In the genomic region with DNA sequence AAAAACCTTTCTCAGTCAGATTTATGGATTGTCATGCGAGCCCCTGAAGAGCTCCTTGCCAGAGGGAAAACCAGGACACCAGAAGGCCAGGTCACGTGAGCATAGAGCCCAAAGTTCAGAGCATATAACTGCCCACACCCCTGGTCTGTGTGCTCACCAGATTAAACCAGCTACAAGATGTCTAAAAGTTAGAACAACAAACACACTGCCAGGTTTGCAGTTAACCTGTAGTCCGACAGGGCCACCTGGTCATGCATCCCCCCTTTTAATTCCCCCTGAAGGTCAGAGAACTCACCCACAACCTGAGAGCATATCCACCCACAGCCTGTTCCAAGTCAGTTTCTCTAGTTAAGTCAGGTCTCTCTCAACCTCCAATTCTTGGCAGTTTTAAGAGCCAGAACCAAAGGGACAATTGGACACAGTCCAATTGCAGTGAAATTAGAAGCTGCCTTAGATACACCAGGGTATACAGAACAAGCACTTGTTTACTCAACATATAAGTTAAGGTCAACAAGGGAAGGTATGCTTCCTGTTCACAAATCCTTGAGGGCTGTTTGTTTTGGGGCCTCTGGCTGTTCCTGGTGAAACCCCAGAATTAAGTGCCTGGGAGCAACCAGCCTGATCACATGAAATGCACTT, we compare ENCODE assay signal across 20 cellular contexts.
DNase-seq lines count a peak whose midpoint lies in the region; ATAC-seq and TF ChIP-seq lines count a peak whose summit lies in the region.
"Had no signal": no experiment of that assay in that cellular context is flagged by ENCODE, and none has a peak within 500 bp of the region (broad histone marks: within the 10 kb centered on the region; RNA-seq: fewer than 3 reads in every experiment).

No MANE protein-coding gene starts in this region.

- H3K4me3 ChIP-seq in mammary epithelial cell (replicated peaks in 1 of 3; ENCODE audit: insufficient read depth in 1 of 3, low read depth in 2 of 3, low read length in 3 of 3) (no peak overlapping the region), upper lobe of right lung (no peak overlapping the region), ascending aorta (no peak overlapping the region)
- H3K4me3 ChIP-seq: uterus had no signal

- dilution Hi-C loops in mammary epithelial cell (cut with HindIII; ENCODE audit: low sequenced_read_pairs), result no loop called here

- no peak overlapping the region for H3K4me2 ChIP-seq in mammary epithelial cell (ENCODE audit: insufficient read depth, low read depth, low read length)

- H3K27me3 ChIP-seq in mammary epithelial cell (ENCODE audit: insufficient read depth, low read length) (no peaks in the 10 kb centered on the region), upper lobe of right lung (no peaks in the 10 kb centered on the region), ascending aorta (no peaks in the 10 kb centered on the region)
- H3K27me3 ChIP-seq: brain microvascular endothelial cell, uterus had no signal

- no TSS peak for BruUV-seq in MCF 10A (replicated peaks; lab: Mats Ljungman, UMichigan)
- no TSS peak for BruUV-seq in mammary epithelial cell (replicated peaks; lab: Mats Ljungman, UMichigan)

- H3K9me3 ChIP-seq in mammary epithelial cell (replicated peaks; ENCODE audit: insufficient read depth, low read length), result peaks cover 2% of the 10 kb centered on the region
- no peaks in the 10 kb centered on the region for H3K9me3 ChIP-seq in upper lobe of right lung
- H3K9me3 ChIP-seq in ascending aorta, result no peaks in the 10 kb centered on the region
- H3K9me3 ChIP-seq: uterus had no signal

- 70% methylated on average over 2 of the region's 3 CpGs for WGBS in mammary epithelial cell (ENCODE audit: low coverage, missing lambda C conversion rate)

- H3K36me3 ChIP-seq in mammary epithelial cell (ENCODE audit: insufficient read depth, low read length), result no peaks in the 10 kb centered on the region
- H3K36me3 ChIP-seq in upper lobe of right lung, result no peaks in the 10 kb centered on the region
- no peaks in the 10 kb centered on the region for H3K36me3 ChIP-seq in ascending aorta
- H3K36me3 ChIP-seq: brain microvascular endothelial cell, uterus had no signal

- no peak overlapping the region for H3K4me3 Mint-ChIP-seq in MCF 10A (ENCODE audit: unreplicated experiment)
- peak overlapping the region; percentile 49 for H3K4me3 Mint-ChIP-seq in type B pancreatic cell
- H3K4me3 Mint-ChIP-seq in progenitor cell of endocrine pancreas (ENCODE audit: low read depth), result no peak overlapping the region
- H3K4me3 Mint-ChIP-seq: activated CD4-positive, alpha-beta memory T cell treated with anti-CD3 and anti-CD28 coated beads for 36 hours; activated naive CD4-positive, alpha-beta T cell treated with anti-CD3 and anti-CD28 coated beads, Interleukin-2, amount 50 U/mL, for 24 hours; activated T-cell treated with anti-CD3 and anti-CD28 coated beads, Interleukin-2, amount 50 U/mL, for 4 hours; CD14-positive monocyte had no signal

- no peaks in the 10 kb centered on the region for H3K9me3 Mint-ChIP-seq in MCF 10A (ENCODE audit: unreplicated experiment)
- H3K9me3 Mint-ChIP-seq in type B pancreatic cell, result peaks cover 4% of the 10 kb centered on the region
- H3K9me3 Mint-ChIP-seq in progenitor cell of endocrine pancreas (ENCODE audit: low read depth), result no peaks in the 10 kb centered on the region
- H3K9me3 Mint-ChIP-seq: activated CD4-positive, alpha-beta memory T cell treated with anti-CD3 and anti-CD28 coated beads for 36 hours; activated naive CD4-positive, alpha-beta T cell treated with anti-CD3 and anti-CD28 coated beads, Interleukin-2, amount 50 U/mL, for 24 hours; activated T-cell treated with anti-CD3 and anti-CD28 coated beads, Interleukin-2, amount 50 U/mL, for 4 hours had no signal

- peak; percentile 16 for DNase-seq in MCF 10A (ENCODE audit: unreplicated experiment)
- no peak for DNase-seq in mammary epithelial cell
- DNase-seq in NCI-H2196 treated with DMSO at 0.1 percent for 48 hours (lab: John Stamatoyannopoulos, UW; ENCODE audit: unreplicated experiment), result peak; percentile 23
- DNase-seq in left kidney (ENCODE audit: low read depth, low spot score), result peak; percentile 52
- no peak for DNase-seq in type B pancreatic cell (ENCODE audit: extremely low spot score, unreplicated experiment)
- no peak for DNase-seq in upper lobe of right lung
- no peak for DNase-seq in progenitor cell of endocrine pancreas (ENCODE audit: low spot score, unreplicated experiment)
- no peak for DNase-seq in ascending aorta (ENCODE audit: low spot score in 2 of 2)
- DNase-seq: activated CD4-positive, alpha-beta memory T cell treated with anti-CD3 and anti-CD28 coated beads for 36 hours; activated T-cell treated with anti-CD3 and anti-CD28 coated beads, Interleukin-2, amount 50 U/mL, for 4 hours; brain microvascular endothelial cell; KG1; NCI-H1436; stimulated activated CD4-positive, alpha-beta T cell treated with anti-CD3 and anti-CD28 coated beads, Interleukin-12 subunit alpha, Interleukin-12 subunit beta, amount 100 ng/mL, for 4 hours; stimulated activated naive CD4-positive, alpha-beta T cell treated with Interleukin-2 at 50 U/mL for 16 hours; uterus had no signal

- no peak for ATAC-seq in upper lobe of right lung
- ATAC-seq: activated T-cell treated with anti-CD3 and anti-CD28 coated beads, Interleukin-2, amount 50 U/mL, for 4 hours; SK-N-SH treated with all-trans-retinoic acid at 6 μM for 48 hours had no signal

- H3K27me3 Mint-ChIP-seq in MCF 10A (ENCODE audit: insufficient read depth, unreplicated experiment) (no peaks in the 10 kb centered on the region), type B pancreatic cell (no peaks in the 10 kb centered on the region), progenitor cell of endocrine pancreas (no peaks in the 10 kb centered on the region)
- H3K27me3 Mint-ChIP-seq: activated CD4-positive, alpha-beta memory T cell treated with anti-CD3 and anti-CD28 coated beads for 36 hours; activated naive CD4-positive, alpha-beta T cell treated with anti-CD3 and anti-CD28 coated beads, Interleukin-2, amount 50 U/mL, for 24 hours had no signal

- in situ Hi-C loops in mammary epithelial cell (cut with MboI; ENCODE audit: low sequenced_read_pairs in 2 of 2), result no loop called here

- CTCF ChIA-PET in MCF 10A (lab: Yijun Ruan, JAX), result no interaction called here
- CTCF ChIA-PET in mammary epithelial cell (lab: Charles Lee; ENCODE audit: low non-redundant PET), result no interaction called here

- no peak overlapping the region for H3K27ac ChIP-seq in mammary epithelial cell (ENCODE audit: insufficient read depth, low read depth, low read length)
- H3K27ac ChIP-seq in upper lobe of right lung, result no peak overlapping the region
- no peak overlapping the region for H3K27ac ChIP-seq in ascending aorta
- H3K27ac ChIP-seq: brain microvascular endothelial cell, parathyroid adenoma, uterus had no signal

- peaks cover 6% of the 10 kb centered on the region for H3K4me1 Mint-ChIP-seq in MCF 10A (ENCODE audit: insufficient read depth, unreplicated experiment)
- H3K4me1 Mint-ChIP-seq in type B pancreatic cell (ENCODE audit: unreplicated experiment), result peaks cover 17% of the 10 kb centered on the region
- peaks cover 16% of the 10 kb centered on the region for H3K4me1 Mint-ChIP-seq in progenitor cell of endocrine pancreas (ENCODE audit: low read depth)
- H3K4me1 Mint-ChIP-seq: activated naive CD4-positive, alpha-beta T cell treated with anti-CD3 and anti-CD28 coated beads, Interleukin-2, amount 50 U/mL, for 24 hours; CD14-positive monocyte had no signal

- TF ChIP-seq CTCF in MCF 10A (IDR thresholded peaks at IDR 0.05; ENCODE audit: unreplicated experiment), result no peak
- no peak for TF ChIP-seq CTCF in mammary epithelial cell (conservative IDR thresholded peaks at IDR 0.05 in 1 of 2, IDR thresholded peaks at IDR 0.05 in 1 of 2; ENCODE audit: extremely low read depth in 1 of 2, insufficient read depth in 1 of 2, low read depth in 1 of 2, low read length in 2 of 2)
- TF ChIP-seq CTCF in type B pancreatic cell (conservative IDR thresholded peaks at IDR 0.05), result no peak
- TF ChIP-seq CTCF in upper lobe of right lung (IDR thresholded peaks at IDR 0.05), result no peak
- no peak for TF ChIP-seq CTCF in progenitor cell of endocrine pancreas (IDR thresholded peaks at IDR 0.05; ENCODE audit: unreplicated experiment)
- TF ChIP-seq CTCF in ascending aorta (IDR thresholded peaks at IDR 0.05), result no peak

- no peak overlapping the region for H2AFZ ChIP-seq in mammary epithelial cell (ENCODE audit: low read depth, low read length)
- H2AFZ ChIP-seq: parathyroid adenoma had no signal

- no peaks in the 10 kb centered on the region for H3K79me2 ChIP-seq in mammary epithelial cell (ENCODE audit: insufficient read depth, low read length)
- H3K79me2 ChIP-seq: parathyroid adenoma had no signal

- H3K9ac ChIP-seq in mammary epithelial cell (ENCODE audit: insufficient read depth, low read length), result no peak overlapping the region
- H3K9ac ChIP-seq: parathyroid adenoma had no signal

- H3K27ac Mint-ChIP-seq in MCF 10A (ENCODE audit: low read depth, unreplicated experiment) (no peak overlapping the region), type B pancreatic cell (peak overlapping the region; percentile 69), progenitor cell of endocrine pancreas (no peak overlapping the region)
- H3K27ac Mint-ChIP-seq: activated CD4-positive, alpha-beta memory T cell treated with anti-CD3 and anti-CD28 coated beads for 36 hours; activated naive CD4-positive, alpha-beta T cell treated with anti-CD3 and anti-CD28 coated beads, Interleukin-2, amount 50 U/mL, for 24 hours; CD14-positive monocyte had no signal

- H3K4me1 ChIP-seq in mammary epithelial cell (ENCODE audit: insufficient read depth, low read length) (no peaks in the 10 kb centered on the region), upper lobe of right lung (no peaks in the 10 kb centered on the region), ascending aorta (no peaks in the 10 kb centered on the region)
- H3K4me1 ChIP-seq: parathyroid adenoma, uterus had no signal

- no peaks in the 10 kb centered on the region for H3K36me3 Mint-ChIP-seq in MCF 10A (ENCODE audit: insufficient read depth, unreplicated experiment)
- H3K36me3 Mint-ChIP-seq in type B pancreatic cell, result no peaks in the 10 kb centered on the region
- H3K36me3 Mint-ChIP-seq in progenitor cell of endocrine pancreas (ENCODE audit: insufficient read depth), result no peaks in the 10 kb centered on the region
- H3K36me3 Mint-ChIP-seq: activated CD4-positive, alpha-beta memory T cell treated with anti-CD3 and anti-CD28 coated beads for 36 hours; activated naive CD4-positive, alpha-beta T cell treated with anti-CD3 and anti-CD28 coated beads, Interleukin-2, amount 50 U/mL, for 24 hours; CD14-positive monocyte had no signal

- H4K20me1 ChIP-seq in mammary epithelial cell (ENCODE audit: insufficient read depth, low read length), result no peaks in the 10 kb centered on the region

- intact Hi-C loops in MCF 10A (cut with micrococcal nuclease) (no loop called here), mammary epithelial cell (cut with micrococcal nuclease) (no loop called here), upper lobe of right lung (cut with DNase I) (no loop called here), ascending aorta (cut with DNase I) (no loop called here)

- POLR2A ChIA-PET in MCF 10A (lab: Yijun Ruan, JAX), result interaction anchor here (0.6 kb wide), 1 partner anchor 9 kb away, joined by 3 read pairs; no protein-coding TSS in a partner anchor

Comparison
In these comparisons a context has a peak if more than half of its experiments do, and no peak if none do; other contexts are left out.
1. DNase-seq: peak in MCF 10A (single experiment), NCI-H2196 treated with DMSO at 0.1 percent for 48 hours (single experiment) and left kidney (single experiment); none in mammary epithelial cell (single experiment), type B pancreatic cell (single experiment), upper lobe of right lung (single experiment), progenitor cell of endocrine pancreas (single experiment) and ascending aorta (0 of 2).